Comparison of ENCODE assay signal across 1 cellular context in the genomic region with DNA sequence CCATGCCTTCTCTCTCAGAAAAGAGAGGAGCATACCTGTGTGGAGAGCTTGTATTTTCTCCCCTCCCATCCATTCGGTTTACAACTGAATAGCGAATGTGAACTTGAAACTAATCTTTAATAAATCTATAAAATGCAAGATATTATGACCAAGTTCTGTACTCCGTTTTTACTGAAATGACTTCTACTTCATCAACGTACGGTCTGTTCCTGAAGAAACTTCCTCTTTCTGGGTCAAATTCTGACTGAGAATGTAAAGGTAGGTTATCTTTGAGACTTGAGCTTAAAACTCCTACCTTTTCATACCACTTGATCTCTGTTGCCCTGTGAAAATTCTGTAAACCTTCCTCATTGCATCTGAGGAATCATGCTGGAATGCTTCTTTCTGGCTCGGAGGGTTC.
TF ChIP-seq lines count a peak whose summit lies in the region.

No MANE protein-coding gene starts in this region.

TF ChIP-seq in GM12878, 131 proteins besides CTCF, POLR2A, EP300 and RAD21 (continued from another document):
- TF ChIP-seq, protein P1, sequence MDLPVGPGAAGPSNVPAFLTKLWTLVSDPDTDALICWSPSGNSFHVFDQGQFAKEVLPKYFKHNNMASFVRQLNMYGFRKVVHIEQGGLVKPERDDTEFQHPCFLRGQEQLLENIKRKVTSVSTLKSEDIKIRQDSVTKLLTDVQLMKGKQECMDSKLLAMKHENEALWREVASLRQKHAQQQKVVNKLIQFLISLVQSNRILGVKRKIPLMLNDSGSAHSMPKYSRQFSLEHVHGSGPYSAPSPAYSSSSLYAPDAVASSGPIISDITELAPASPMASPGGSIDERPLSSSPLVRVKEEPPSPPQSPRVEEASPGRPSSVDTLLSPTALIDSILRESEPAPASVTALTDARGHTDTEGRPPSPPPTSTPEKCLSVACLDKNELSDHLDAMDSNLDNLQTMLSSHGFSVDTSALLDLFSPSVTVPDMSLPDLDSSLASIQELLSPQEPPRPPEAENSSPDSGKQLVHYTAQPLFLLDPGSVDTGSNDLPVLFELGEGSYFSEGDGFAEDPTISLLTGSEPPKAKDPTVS (IDR thresholded peaks at IDR 0.05; ENCODE audit: low read depth, low read length): no peak
- TF ChIP-seq SMAD5 (IDR thresholded peaks at IDR 0.05; ENCODE audit: low read depth) (no peak), SRF (IDR thresholded peaks at IDR 0.05; ENCODE audit: low read depth in 2 of 2, low read length in 2 of 2) (no peak), BMI1 (IDR thresholded peaks at IDR 0.05; ENCODE audit: borderline replicate concordance) (no peak), FOXM1 (IDR thresholded peaks at IDR 0.05; ENCODE audit: low read depth, low read length) (peak; percentile 46; the same call in 1 of the 2 replicates), FOXK2 (IDR thresholded peaks at IDR 0.05) (no peak), MEF2A (IDR thresholded peaks at IDR 0.05; ENCODE audit: insufficient read depth, low read depth, low read length) (no peak), BCL11A (IDR thresholded peaks at IDR 0.05; ENCODE audit: low read depth, low read length) (0 out of 2 replicates have a peak, but pooled peaks have one; percentile 54), ATF2 (IDR thresholded peaks at IDR 0.05; ENCODE audit: low read length) (peak; percentile 68; the same call in 1 of the 2 replicates), RUNX3 (IDR thresholded peaks at IDR 0.05; ENCODE audit: low read length) (peak; percentile 52), ZNF274 (IDR thresholded peaks at IDR 0.05; ENCODE audit: insufficient read depth, insufficient read length) (no peak), ZBTB33 (IDR thresholded peaks at IDR 0.05) (no peak), IKZF2 (IDR thresholded peaks at IDR 0.05) (peak in 1 of 2 experiments; percentile 34; a peak in 1 of 4 replicates), RFX5 (IDR thresholded peaks at IDR 0.05; ENCODE audit: low read depth, low read length) (no peak), POU2F2 (IDR thresholded peaks at IDR 0.05; ENCODE audit: borderline replicate concordance, low read depth, low read length) (no peak), KDM1A (IDR thresholded peaks at IDR 0.05; ENCODE audit: borderline replicate concordance) (no peak), SIN3A (IDR thresholded peaks at IDR 0.05; ENCODE audit: low read depth, low read length) (no peak), SP1 (IDR thresholded peaks at IDR 0.05; ENCODE audit: low read depth, low read length) (no peak), SIX5 (IDR thresholded peaks at IDR 0.05; ENCODE audit: low read depth, low read length, severe bottlenecking) (no peak), TBL1XR1 (IDR thresholded peaks at IDR 0.05; ENCODE audit: low read depth, low read length) (no peak), MTA2 (IDR thresholded peaks at IDR 0.05; ENCODE audit: low read depth) (0 out of 2 replicates have a peak, but pooled peaks have one; percentile 19), IRF4 (IDR thresholded peaks at IDR 0.05; ENCODE audit: low read depth, low read length) (peak; percentile 45; the same call in 1 of the 2 replicates), ETV6 (conservative IDR thresholded peaks at IDR 0.05 in 1 of 2, IDR thresholded peaks at IDR 0.05 in 1 of 2; ENCODE audit: borderline replicate concordance in 1 of 2, low read depth in 1 of 2) (no peak), NR2F1 (conservative IDR thresholded peaks at IDR 0.05) (no peak), SREBF1 (IDR thresholded peaks at IDR 0.05; ENCODE audit: low read length) (no peak), CREB1 (IDR thresholded peaks at IDR 0.05; ENCODE audit: low read depth) (no peak), JUNB (IDR thresholded peaks at IDR 0.05) (peak; percentile 92), GABPA (IDR thresholded peaks at IDR 0.05; ENCODE audit: low read depth) (0 out of 2 replicates have a peak, but pooled peaks have one; percentile 45)
- TF ChIP-seq, protein P2, sequence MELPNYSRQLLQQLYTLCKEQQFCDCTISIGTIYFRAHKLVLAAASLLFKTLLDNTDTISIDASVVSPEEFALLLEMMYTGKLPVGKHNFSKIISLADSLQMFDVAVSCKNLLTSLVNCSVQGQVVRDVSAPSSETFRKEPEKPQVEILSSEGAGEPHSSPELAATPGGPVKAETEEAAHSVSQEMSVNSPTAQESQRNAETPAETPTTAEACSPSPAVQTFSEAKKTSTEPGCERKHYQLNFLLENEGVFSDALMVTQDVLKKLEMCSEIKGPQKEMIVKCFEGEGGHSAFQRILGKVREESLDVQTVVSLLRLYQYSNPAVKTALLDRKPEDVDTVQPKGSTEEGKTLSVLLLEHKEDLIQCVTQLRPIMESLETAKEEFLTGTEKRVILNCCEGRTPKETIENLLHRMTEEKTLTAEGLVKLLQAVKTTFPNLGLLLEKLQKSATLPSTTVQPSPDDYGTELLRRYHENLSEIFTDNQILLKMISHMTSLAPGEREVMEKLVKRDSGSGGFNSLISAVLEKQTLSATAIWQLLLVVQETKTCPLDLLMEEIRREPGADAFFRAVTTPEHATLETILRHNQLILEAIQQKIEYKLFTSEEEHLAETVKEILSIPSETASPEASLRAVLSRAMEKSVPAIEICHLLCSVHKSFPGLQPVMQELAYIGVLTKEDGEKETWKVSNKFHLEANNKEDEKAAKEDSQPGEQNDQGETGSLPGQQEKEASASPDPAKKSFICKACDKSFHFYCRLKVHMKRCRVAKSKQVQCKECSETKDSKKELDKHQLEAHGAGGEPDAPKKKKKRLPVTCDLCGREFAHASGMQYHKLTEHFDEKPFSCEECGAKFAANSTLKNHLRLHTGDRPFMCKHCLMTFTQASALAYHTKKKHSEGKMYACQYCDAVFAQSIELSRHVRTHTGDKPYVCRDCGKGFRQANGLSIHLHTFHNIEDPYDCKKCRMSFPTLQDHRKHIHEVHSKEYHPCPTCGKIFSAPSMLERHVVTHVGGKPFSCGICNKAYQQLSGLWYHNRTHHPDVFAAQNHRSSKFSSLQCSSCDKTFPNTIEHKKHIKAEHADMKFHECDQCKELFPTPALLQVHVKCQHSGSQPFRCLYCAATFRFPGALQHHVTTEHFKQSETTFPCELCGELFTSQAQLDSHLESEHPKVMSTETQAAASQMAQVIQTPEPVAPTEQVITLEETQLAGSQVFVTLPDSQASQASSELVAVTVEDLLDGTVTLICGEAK (IDR thresholded peaks at IDR 0.05; ENCODE audit: borderline replicate concordance): no peak
- TF ChIP-seq, protein P3, sequence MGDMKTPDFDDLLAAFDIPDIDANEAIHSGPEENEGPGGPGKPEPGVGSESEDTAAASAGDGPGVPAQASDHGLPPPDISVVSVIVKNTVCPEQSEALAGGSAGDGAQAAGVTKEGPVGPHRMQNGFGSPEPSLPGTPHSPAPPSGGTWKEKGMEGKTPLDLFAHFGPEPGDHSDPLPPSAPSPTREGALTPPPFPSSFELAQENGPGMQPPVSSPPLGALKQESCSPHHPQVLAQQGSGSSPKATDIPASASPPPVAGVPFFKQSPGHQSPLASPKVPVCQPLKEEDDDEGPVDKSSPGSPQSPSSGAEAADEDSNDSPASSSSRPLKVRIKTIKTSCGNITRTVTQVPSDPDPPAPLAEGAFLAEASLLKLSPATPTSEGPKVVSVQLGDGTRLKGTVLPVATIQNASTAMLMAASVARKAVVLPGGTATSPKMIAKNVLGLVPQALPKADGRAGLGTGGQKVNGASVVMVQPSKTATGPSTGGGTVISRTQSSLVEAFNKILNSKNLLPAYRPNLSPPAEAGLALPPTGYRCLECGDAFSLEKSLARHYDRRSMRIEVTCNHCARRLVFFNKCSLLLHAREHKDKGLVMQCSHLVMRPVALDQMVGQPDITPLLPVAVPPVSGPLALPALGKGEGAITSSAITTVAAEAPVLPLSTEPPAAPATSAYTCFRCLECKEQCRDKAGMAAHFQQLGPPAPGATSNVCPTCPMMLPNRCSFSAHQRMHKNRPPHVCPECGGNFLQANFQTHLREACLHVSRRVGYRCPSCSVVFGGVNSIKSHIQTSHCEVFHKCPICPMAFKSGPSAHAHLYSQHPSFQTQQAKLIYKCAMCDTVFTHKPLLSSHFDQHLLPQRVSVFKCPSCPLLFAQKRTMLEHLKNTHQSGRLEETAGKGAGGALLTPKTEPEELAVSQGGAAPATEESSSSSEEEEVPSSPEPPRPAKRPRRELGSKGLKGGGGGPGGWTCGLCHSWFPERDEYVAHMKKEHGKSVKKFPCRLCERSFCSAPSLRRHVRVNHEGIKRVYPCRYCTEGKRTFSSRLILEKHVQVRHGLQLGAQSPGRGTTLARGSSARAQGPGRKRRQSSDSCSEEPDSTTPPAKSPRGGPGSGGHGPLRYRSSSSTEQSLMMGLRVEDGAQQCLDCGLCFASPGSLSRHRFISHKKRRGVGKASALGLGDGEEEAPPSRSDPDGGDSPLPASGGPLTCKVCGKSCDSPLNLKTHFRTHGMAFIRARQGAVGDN (IDR thresholded peaks at IDR 0.05): no peak
TF ChIP-seq in GM12878: peak in this region for 12.
